In the genomic region with DNA sequence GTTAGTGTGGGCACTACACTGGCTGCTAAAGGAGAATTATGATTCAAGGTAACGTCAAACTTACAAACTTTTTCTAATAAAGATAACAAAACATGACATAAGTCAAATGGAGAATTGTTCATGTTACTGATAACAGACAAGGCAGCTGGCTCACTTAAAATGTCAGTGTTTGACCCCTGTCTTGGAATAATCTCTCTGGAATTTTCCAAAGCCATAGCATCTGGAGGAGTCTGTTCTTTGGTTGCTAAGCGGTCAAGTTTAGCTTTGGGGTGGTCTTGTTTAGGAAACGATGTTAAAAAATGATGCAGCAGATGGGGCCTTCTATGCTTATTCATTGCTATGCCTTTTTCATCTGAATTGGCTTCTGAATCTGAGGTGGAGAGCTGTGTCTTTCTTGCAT, we compare ENCODE assay signal across 21 cellular contexts.
"Had no signal": no experiment of that assay in that cellular context is flagged by ENCODE, and none has a peak within 500 bp of the region (broad histone marks: within the 10 kb centered on the region; RNA-seq: fewer than 3 reads in every experiment).

No MANE protein-coding gene starts in this region.

- H3K4me3 Mint-ChIP-seq: activated CD4-positive, alpha-beta memory T cell treated with anti-CD3 and anti-CD28 coated beads for 36 hours; activated CD4-positive, alpha-beta T cell treated with anti-CD3 and anti-CD28 coated beads for 36 hours; activated naive CD4-positive, alpha-beta T cell treated with anti-CD3 and anti-CD28 coated beads, Interleukin-2, amount 50 U/mL, for 24 hours; activated T-cell treated with anti-CD3 and anti-CD28 coated beads, Interleukin-2, amount 50 U/mL, for 4 hours; natural killer cell; stimulated activated naive CD8-positive, alpha-beta T cell treated with anti-CD3 and anti-CD28 coated beads, Interleukin-15, Interleukin-2, amounts not matched to agents 100 ng/mL and 50 ng/mL, for 24 hours had no signal

- H3K4me3 ChIP-seq: adrenal gland, coronary artery, esophagus squamous epithelium, hepatocyte, left lung, skin epidermis, suprapubic skin had no signal

- H3K9me3 ChIP-seq: adrenal gland, esophagus squamous epithelium, left lung, suprapubic skin had no signal

- H3K27ac Mint-ChIP-seq: activated CD4-positive, alpha-beta memory T cell treated with anti-CD3 and anti-CD28 coated beads for 36 hours; activated CD4-positive, alpha-beta T cell treated with anti-CD3 and anti-CD28 coated beads for 36 hours; activated naive CD4-positive, alpha-beta T cell treated with anti-CD3 and anti-CD28 coated beads, Interleukin-2, amount 50 U/mL, for 24 hours; natural killer cell; stimulated activated naive CD8-positive, alpha-beta T cell treated with anti-CD3 and anti-CD28 coated beads, Interleukin-15, Interleukin-2, amounts not matched to agents 100 ng/mL and 50 ng/mL, for 24 hours had no signal

- H3K27ac ChIP-seq: coronary artery, esophagus squamous epithelium, hepatocyte, left lung, skin epidermis, suprapubic skin had no signal

- H3K36me3 ChIP-seq: adrenal gland had no signal

- H3K27me3 Mint-ChIP-seq: activated CD4-positive, alpha-beta memory T cell treated with anti-CD3 and anti-CD28 coated beads for 36 hours; activated CD4-positive, alpha-beta T cell treated with anti-CD3 and anti-CD28 coated beads for 36 hours; activated naive CD4-positive, alpha-beta T cell treated with anti-CD3 and anti-CD28 coated beads, Interleukin-2, amount 50 U/mL, for 24 hours; stimulated activated naive CD8-positive, alpha-beta T cell treated with anti-CD3 and anti-CD28 coated beads, Interleukin-15, Interleukin-2, amounts not matched to agents 100 ng/mL and 50 ng/mL, for 24 hours had no signal

- FAIRE-seq: endothelial cell of umbilical vein, keratinocyte had no signal

- H3K9me3 Mint-ChIP-seq: activated CD4-positive, alpha-beta memory T cell treated with anti-CD3 and anti-CD28 coated beads for 36 hours; activated naive CD4-positive, alpha-beta T cell treated with anti-CD3 and anti-CD28 coated beads, Interleukin-2, amount 50 U/mL, for 24 hours; activated T-cell treated with anti-CD3 and anti-CD28 coated beads, Interleukin-2, amount 50 U/mL, for 4 hours; natural killer cell; stimulated activated naive CD8-positive, alpha-beta T cell treated with anti-CD3 and anti-CD28 coated beads, Interleukin-15, Interleukin-2, amounts not matched to agents 100 ng/mL and 50 ng/mL, for 24 hours had no signal

- DNase-seq: activated CD4-positive, alpha-beta memory T cell treated with anti-CD3 and anti-CD28 coated beads for 36 hours; activated CD4-positive, alpha-beta T cell treated with anti-CD3 and anti-CD28 coated beads for 36 hours; activated effector memory CD4-positive, alpha-beta T cell treated with anti-CD3 and anti-CD28 coated beads, Interleukin-2, amount 50 U/mL, for 16 hours; activated T-cell treated with anti-CD3 and anti-CD28 coated beads, Interleukin-2, amount 50 U/mL, for 4 hours; central memory CD4-positive, alpha-beta T cell; esophagus squamous epithelium; left lung; mesendoderm; natural killer cell; nucleus accumbens; T-helper 2 cell; trophoblast cell had no signal

- H3K4me1 Mint-ChIP-seq: activated CD4-positive, alpha-beta T cell treated with anti-CD3 and anti-CD28 coated beads for 36 hours; activated naive CD4-positive, alpha-beta T cell treated with anti-CD3 and anti-CD28 coated beads, Interleukin-2, amount 50 U/mL, for 24 hours; natural killer cell had no signal

- H3K27me3 ChIP-seq: adrenal gland, esophagus squamous epithelium, hepatocyte, left lung, suprapubic skin had no signal

- ATAC-seq: activated CD4-positive, alpha-beta T cell treated with anti-CD3 and anti-CD28 coated beads for 36 hours; activated T-cell treated with anti-CD3 and anti-CD28 coated beads, Interleukin-2, amount 50 U/mL, for 4 hours; left lung; natural killer cell had no signal

- H3K4me2 ChIP-seq: hepatocyte had no signal

- H2AFZ ChIP-seq: hepatocyte had no signal

- H3K4me1 ChIP-seq: suprapubic skin had no signal
